In genomic region chr3:129773942-129774663, GRCh38 we compare ENCODE assay signal across 24 cellular contexts.
"Had no signal": no experiment of that assay in that cellular context is flagged by ENCODE, and none has a peak within 500 bp of the region (broad histone marks: within the 10 kb centered on the region; RNA-seq: fewer than 3 reads in every experiment).

No MANE protein-coding gene starts in this region.

- H3K36me3 ChIP-seq: neural progenitor cell, ovary, right lobe of liver, sigmoid colon, thoracic aorta, thyroid gland, tibial nerve, upper lobe of left lung had no signal

- H3K4me3 ChIP-seq: neural progenitor cell, ovary, psoas muscle, right lobe of liver, sigmoid colon, stomach, thoracic aorta, thyroid gland, tibial nerve, upper lobe of left lung had no signal

- ATAC-seq: natural killer cell; psoas muscle; right cardiac atrium; right lobe of liver; stimulated activated effector memory CD8-positive, alpha-beta T cell treated with anti-CD3 and anti-CD28 coated beads, Interleukin-12 subunit alpha, Interleukin-12 subunit beta, amount 100 ng/mL, for 72 hours; stimulated activated naive B cell treated with anti-CD40 and anti-IgM and Interleukin-4, amounts not matched to agents 10 μg/mL and 1 μg/mL and 100 μg/mL, for 72 hours had no signal

- H3K9me3 ChIP-seq: ovary, psoas muscle, right lobe of liver, sigmoid colon, stomach, thoracic aorta, thyroid gland, tibial nerve, upper lobe of left lung had no signal

- H3K27me3 ChIP-seq: neural progenitor cell, ovary, right lobe of liver, sigmoid colon, stomach, thyroid gland, tibial nerve, upper lobe of left lung had no signal

- H3K9ac ChIP-seq: neural progenitor cell, parathyroid adenoma had no signal

- H2AFZ ChIP-seq: neural progenitor cell, parathyroid adenoma had no signal

- DNase-seq: natural killer cell; occipital lobe; ovary; posterior cingulate gyrus; psoas muscle; right cardiac atrium; right lobe of liver; sigmoid colon; small intestine; stimulated activated CD4-positive, alpha-beta T cell treated with anti-CD3 and anti-CD28 coated beads, Interleukin-15, amount 100 ng/mL, for 24 hours; stimulated activated CD4-positive, alpha-beta T cell treated with anti-CD3 and anti-CD28 coated beads, Interleukin-2, amount 100 ng/mL, for 24 hours; stimulated activated CD4-positive, alpha-beta T cell treated with anti-CD3 and anti-CD28 coated beads, Interleukin-2, amount 100 ng/mL, for 48 hours; stimulated activated CD4-positive, alpha-beta T cell treated with anti-CD3 and anti-CD28 coated beads, Interleukin-4, amount 100 ng/mL, for 24 hours; stimulated activated naive B cell treated with anti-CD40 and anti-IgM and Interleukin-4, amounts not matched to agents 10 μg/mL and 1 μg/mL and 100 μg/mL, for 72 hours; stimulated activated naive CD4-positive, alpha-beta T cell treated with Interleukin-2 at 50 U/mL for 16 hours; stomach; thyroid gland; trophoblast cell; upper lobe of left lung had no signal

- H3K4me1 ChIP-seq: right lobe of liver had no signal

- H3K4me2 ChIP-seq: neural progenitor cell had no signal

- H3K27ac ChIP-seq: neural progenitor cell, ovary, parathyroid adenoma, psoas muscle, right lobe of liver, sigmoid colon, stomach, thoracic aorta, thyroid gland, upper lobe of left lung had no signal
